In genomic region chr20:51023617-51024155, GRCh38 we compare ENCODE assay signal across 8 cellular contexts. TPM values are rescaled to one million over a fixed set of nuclear protein-coding genes. Genes with fewer than 3 reads are reported as not detected.
DNase-seq lines count a peak whose midpoint lies in the region; ATAC-seq and TF ChIP-seq lines count a peak whose summit lies in the region.

No MANE protein-coding gene starts in this region.

- H3K4me3 ChIP-seq in GM23248 (peak overlapping the region; percentile 77), right cardiac atrium (ENCODE audit: low read length) (no peak overlapping the region), skeletal muscle cell (ENCODE audit: low read depth, low read length) (peak overlapping the region; percentile 85)

- H3K9me3 ChIP-seq in GM23248 (ENCODE audit: low read depth) = no peaks in the 10 kb centered on the region
- H3K9me3 ChIP-seq in right cardiac atrium (ENCODE audit: control insufficient read depth, low read length) = no peaks in the 10 kb centered on the region

- peak overlapping the region; percentile 67 for H3K4me2 ChIP-seq in GM23248 (ENCODE audit: unreplicated experiment)

- TF ChIP-seq CTCF in VCaP (conservative IDR thresholded peaks at IDR 0.05) = no peak

- in situ Hi-C loops in GM23248 (cut with MboI) = no loop called here

- no peaks in the 10 kb centered on the region for H3F3A ChIP-seq in GM23248 (ENCODE audit: insufficient read depth)

- 43 to 44% methylated on average over 30 of the region's 30 CpGs for WGBS in GM23248 (ENCODE audit: low coverage in 1 of 2, low lambda C conversion rate in 2 of 2, missing lambda C conversion rate in 2 of 2), 2 experiments
- WGBS in right cardiac atrium = 26% methylated on average over 30 of the region's 30 CpGs

- H3K9me2 ChIP-seq in GM23248 (ENCODE audit: insufficient read depth) = no peaks in the 10 kb centered on the region

- H2AFZ ChIP-seq in GM23248 = peak overlapping the region; percentile 86

- H3K79me2 ChIP-seq in GM23248 (ENCODE audit: insufficient read depth) = peaks cover 9% of the 10 kb centered on the region

- 0 out of 2 replicates have a peak, but pooled peaks cover 7% of the 10 kb centered on the region for H3K27me3 ChIP-seq in GM23248 (replicated peaks; ENCODE audit: insufficient read depth)
- no peaks in the 10 kb centered on the region for H3K27me3 ChIP-seq in right cardiac atrium (ENCODE audit: control insufficient read depth, insufficient read depth)

- no peaks in the 10 kb centered on the region for H4K20me1 ChIP-seq in GM23248 (ENCODE audit: insufficient read depth)

- no peaks in the 10 kb centered on the region for H3K36me3 ChIP-seq in GM23248 (ENCODE audit: low read depth)

- H3K4me1 ChIP-seq in GM23248 (ENCODE audit: insufficient read depth) = 0 out of 2 replicates have a peak, but pooled peaks cover 4% of the 10 kb centered on the region
- no peaks in the 10 kb centered on the region for H3K4me1 ChIP-seq in right cardiac atrium (ENCODE audit: control insufficient read depth, insufficient read depth, low read length)

- intact Hi-C loops in right cardiac atrium (cut with DNase I) = no loop called here

- H3K27ac ChIP-seq in GM23248 (no peak overlapping the region), VCaP (peak overlapping the region; percentile 64; the same call in 1 of the 2 replicates), right cardiac atrium (ENCODE audit: low read length) (no peak overlapping the region)

- peak; percentile 5 to 7 for ATAC-seq in right cardiac atrium

- DNase-seq in GM23248 (no peak), right cardiac atrium (peak in 1 of 3 donors; percentile 56), skeletal muscle cell (ENCODE audit: low read depth) (no peak), NCI-H446 (lab: John Stamatoyannopoulos, UW) (no peak), mucosa of gallbladder (ENCODE audit: low spot score) (no peak), NCI-H2081 treated with DMSO at 0.1 percent for 48 hours (lab: John Stamatoyannopoulos, UW) (no peak)
- no peak for DNase-seq in activated effector memory CD4-positive, alpha-beta T cell treated with Interleukin-2 at 50 U/mL for 16 hours

- peak overlapping the region; percentile 79 for H3K9ac ChIP-seq in GM23248

RNA-seq across cellular contexts. Expression of gene KCNG1, which starts 0.8 kb away (rescaled TPM):
- total RNA-seq in GM23248 (2014; rRNA removed; shearing (Covaris generic)) = 19.1 and 29.0 TPM in 2 replicates
- polyA plus RNA-seq in GM23248 (2016; fragmentation: Nextera tagmentation; extraction: Ambion mirVana) (10.4 and 11.1 TPM in 2 replicates), right cardiac atrium (0.41 TPM)
- total RNA-seq in right cardiac atrium (1 to 10 TPM in 3 of 4 donors, under 1 TPM in 1; 0.65 to 1.7 (median 1.3) TPM), mucosa of gallbladder (9.9 TPM)
